In genomic region chr6:52707963-52708680, GRCh38 we compare ENCODE assay signal across 36 cellular contexts. TPM values are rescaled to one million over a fixed set of nuclear protein-coding genes. Genes with fewer than 3 reads are reported as not detected.
"Had no signal": no experiment of that assay in that cellular context is flagged by ENCODE, and none has a peak within 500 bp of the region (broad histone marks: within the 10 kb centered on the region; RNA-seq: fewer than 3 reads in every experiment).

No MANE protein-coding gene starts in this region.

- H3K4me2 ChIP-seq: KMS-11 had no signal

- H3K9me3 Mint-ChIP-seq: activated CD4-positive, alpha-beta memory T cell treated with anti-CD3 and anti-CD28 coated beads, Interleukin-2, amount 10 ng/mL, durations not matched to agents 7 days and 5 days; activated T-cell treated with anti-CD3 and anti-CD28 coated beads, Interleukin-2, amount 50 U/mL, for 72 hours; activated T-helper 17 cell treated with anti-CD3 and anti-CD28 coated beads, Interleukin-2, amount 50 U/mL, for 72 hours had no signal

- H3K27ac ChIP-seq: brain microvascular endothelial cell, KMS-11, SJCRH30, SK-N-MC, WERI-Rb-1 had no signal

- H3K4me3 ChIP-seq: SJCRH30, SK-N-MC had no signal

- H3K9me3 ChIP-seq: SJCRH30 had no signal

- H3K27me3 ChIP-seq: SJCRH30 had no signal

- H3K4me1 ChIP-seq: SJCRH30 had no signal

- DNase-seq: activated CD4-positive, alpha-beta memory T cell treated with anti-CD3 and anti-CD28 coated beads, Interleukin-2, amount 10 ng/mL, durations not matched to agents 7 days and 5 days; activated CD4-positive, alpha-beta T cell treated with anti-CD3 and anti-CD28 coated beads for 1 hour; activated CD4-positive, alpha-beta T cell treated with anti-CD3 and anti-CD28 coated beads for 48 hours; activated CD4-positive, CD25-positive, alpha-beta regulatory T cell; activated CD8-positive, alpha-beta memory T cell treated with anti-CD3 and anti-CD28 coated beads for 24 hours; activated effector memory CD4-positive, alpha-beta T cell treated with anti-CD3 and anti-CD28 coated beads, Interleukin-2, amount 50 U/mL, for 16 hours; activated naive CD4-positive, alpha-beta T cell; activated naive CD4-positive, alpha-beta T cell treated with anti-CD3 and anti-CD28 coated beads, Interleukin-2, amount 50 U/mL, for 16 hours; activated naive CD8-positive, alpha-beta T cell treated with anti-CD3 and anti-CD28 coated beads for 36 hours; activated T-cell treated with anti-CD3 and anti-CD28 coated beads, Interleukin-2, amount 50 U/mL, for 1 hour; activated T-cell treated with anti-CD3 and anti-CD28 coated beads, Interleukin-2, amount 50 U/mL, for 72 hours; amniotic stem cell; aorta; brain microvascular endothelial cell; central memory CD4-positive, alpha-beta T cell; NCI-H1105; NCI-H1417 treated with DMSO at 0.1 percent for 48 hours; NCI-H187 treated with DMSO at 0.1 percent for 48 hours; NCI-H2081; NCI-H2171 treated with DMSO at 0.1 percent for 48 hours; NCI-H2227 treated with DMSO at 0.1 percent for 48 hours; NCI-H446; NCI-H510A treated with DMSO at 0.1 percent for 48 hours; NCI-H526 treated with DMSO at 0.1 percent for 48 hours; NCI-H82; NK-92 treated with Interleukin-12 subunit alpha and Interleukin-12 subunit beta, amount 100 ng/mL, for 24 hours; SHP77; SJCRH30; T1000; WERI-Rb-1 had no signal

- H3K4me3 Mint-ChIP-seq: activated CD4-positive, alpha-beta memory T cell treated with anti-CD3 and anti-CD28 coated beads, Interleukin-2, amount 10 ng/mL, durations not matched to agents 7 days and 5 days; activated naive CD8-positive, alpha-beta T cell treated with anti-CD3 and anti-CD28 coated beads for 36 hours; activated T-cell treated with anti-CD3 and anti-CD28 coated beads, Interleukin-2, amount 50 U/mL, for 72 hours; activated T-helper 17 cell treated with anti-CD3 and anti-CD28 coated beads, Interleukin-2, amount 50 U/mL, for 72 hours had no signal

- H3K36me3 Mint-ChIP-seq: activated naive CD8-positive, alpha-beta T cell treated with anti-CD3 and anti-CD28 coated beads for 36 hours had no signal

- ATAC-seq: activated T-cell treated with anti-CD3 and anti-CD28 coated beads, Interleukin-2, amount 50 U/mL, for 72 hours; activated T-helper 17 cell treated with anti-CD3 and anti-CD28 coated beads, Interleukin-2, amount 50 U/mL, for 72 hours had no signal

- H3K9ac ChIP-seq: KMS-11 had no signal

- H3K27ac Mint-ChIP-seq: activated CD4-positive, alpha-beta memory T cell treated with anti-CD3 and anti-CD28 coated beads, Interleukin-2, amount 10 ng/mL, durations not matched to agents 7 days and 5 days; activated naive CD8-positive, alpha-beta T cell treated with anti-CD3 and anti-CD28 coated beads for 36 hours; activated T-cell treated with anti-CD3 and anti-CD28 coated beads, Interleukin-2, amount 50 U/mL, for 72 hours; activated T-helper 17 cell treated with anti-CD3 and anti-CD28 coated beads, Interleukin-2, amount 50 U/mL, for 72 hours had no signal

- H3K4me1 Mint-ChIP-seq: activated CD4-positive, alpha-beta memory T cell treated with anti-CD3 and anti-CD28 coated beads, Interleukin-2, amount 10 ng/mL, durations not matched to agents 7 days and 5 days; activated naive CD8-positive, alpha-beta T cell treated with anti-CD3 and anti-CD28 coated beads for 36 hours; activated T-helper 17 cell treated with anti-CD3 and anti-CD28 coated beads, Interleukin-2, amount 50 U/mL, for 72 hours had no signal

- H3K36me3 ChIP-seq: brain microvascular endothelial cell, SJCRH30, WERI-Rb-1 had no signal

RNA-seq across cellular contexts. Expression of gene GSTA2, which starts 55.2 kb away (rescaled TPM):
- total RNA-seq: activated CD4-positive, alpha-beta memory T cell treated with anti-CD3 and anti-CD28 coated beads, Interleukin-2, amount 10 ng/mL, durations not matched to agents 7 days and 5 days; activated naive CD8-positive, alpha-beta T cell treated with anti-CD3 and anti-CD28 coated beads for 36 hours; activated T-cell treated with anti-CD3 and anti-CD28 coated beads, Interleukin-2, amount 50 U/mL, for 72 hours; activated T-helper 17 cell treated with anti-CD3 and anti-CD28 coated beads, Interleukin-2, amount 50 U/mL, for 72 hours; aorta; LHCN-M2; SJCRH30; T-helper 1 cell treated with Interleukin-12 subunit alpha and Interleukin-12 subunit beta and Interleukin-4 antibody, amounts not matched to agents 30 ng/mL and 1 ng/mL, for 36 hours; T-helper 2 cell treated with Interferon-gamma antibody and Interleukin-4, amounts not matched to agents 100 ng/mL and 5 ng/mL, for 36 hours had no signal
